8 cellular contexts compared by ENCODE assay signal in genomic region chr9:137619240-137620090, GRCh38. TPM values are rescaled to one million over a fixed set of nuclear protein-coding genes. Genes with fewer than 3 reads are reported as not detected.
DNase-seq lines count a peak whose midpoint lies in the region; TF ChIP-seq lines count a peak whose summit lies in the region.

No MANE protein-coding gene starts in this region.

- peak overlapping the region; percentile 95 for H3K9ac ChIP-seq in OCI-LY1 (ENCODE audit: low read length)
- peak overlapping the region; percentile 86 for H3K9ac ChIP-seq in iPS-18a (ENCODE audit: low read length)
- peak overlapping the region; percentile 90 for H3K9ac ChIP-seq in skeletal muscle tissue (ENCODE audit: low read depth in 1 of 3, low read length in 3 of 3)

- H3K27me3 ChIP-seq in OCI-LY1 (ENCODE audit: insufficient read depth, low read length) (no peaks in the 10 kb centered on the region), iPS-18a (ENCODE audit: control insufficient read depth, insufficient read depth, low read length) (no peaks in the 10 kb centered on the region), skeletal muscle tissue (ENCODE audit: control insufficient read depth in 3 of 3, insufficient read depth in 3 of 3, low read length in 3 of 3) (no peaks in the 10 kb centered on the region)

- H3K4me3 ChIP-seq in HFF-Myc (replicated peaks; ENCODE audit: low read depth, low read length) = peak overlapping the region; percentile 62
- H3K4me3 ChIP-seq in OCI-LY1 (ENCODE audit: low read depth, low read length, poor library complexity, severe bottlenecking) = peak overlapping the region; percentile 82
- peak overlapping the region; percentile 80 for H3K4me3 ChIP-seq in astrocyte of the cerebellum (ENCODE audit: low read depth, low read length)
- peak overlapping the region; percentile 97 for H3K4me3 ChIP-seq in iPS-18a (ENCODE audit: low read length)
- H3K4me3 ChIP-seq in skeletal muscle tissue (ENCODE audit: low read length in 3 of 3) = peak overlapping the region; percentile 73 to 91 (median 88)

- no peaks in the 10 kb centered on the region for H4K20me1 ChIP-seq in OCI-LY1 (ENCODE audit: insufficient read depth, low read length)

- H3F3A ChIP-seq in OCI-LY1 (ENCODE audit: insufficient read depth, low read length) = no peaks in the 10 kb centered on the region

- H3K4me1 ChIP-seq in OCI-LY1 (ENCODE audit: insufficient read depth, low read length, severe bottlenecking) (peaks cover 42% of the 10 kb centered on the region), iPS-18a (ENCODE audit: control insufficient read depth, low read depth, low read length) (peaks cover 11% of the 10 kb centered on the region), skeletal muscle tissue (ENCODE audit: control insufficient read depth in 3 of 3, insufficient read depth in 3 of 3, low read length in 3 of 3) (peaks cover 33 to 46% (median 35%) of the 10 kb centered on the region in 3 donors)

- H3K27ac ChIP-seq in OCI-LY1 (ENCODE audit: low read depth, low read length, poor library complexity, severe bottlenecking) (peak overlapping the region; percentile 70), iPS-18a (ENCODE audit: low read length) (peak overlapping the region; percentile 76), skeletal muscle tissue (ENCODE audit: low read depth, low read length) (peak overlapping the region; percentile 79)

- in situ Hi-C loops in astrocyte of the cerebellum (cut with HindIII; ENCODE audit: low sequenced_read_pairs) = no loop called here

- no peaks in the 10 kb centered on the region for H3K9me2 ChIP-seq in OCI-LY1 (ENCODE audit: low read depth, low read length)

- H2AFZ ChIP-seq in OCI-LY1 (ENCODE audit: low read length) = no peak overlapping the region

- peak overlapping the region; percentile 97 for H3K4me2 ChIP-seq in OCI-LY1 (ENCODE audit: low read length)

- peak; percentile 14 for DNase-seq in activated gamma-delta T cell treated with anti-CD3 and anti-CD28 coated beads, Interleukin-2, amount 50 U/mL, for 16 hours (ENCODE audit: low read depth)
- DNase-seq in activated gamma-delta T cell (lab: John Stamatoyannopoulos, UW) (no peak), HFF-Myc (ENCODE audit: extremely low read depth, low read depth) (no peak), astrocyte of the cerebellum (ENCODE audit: low read depth) (peak; percentile 15), ecto neural progenitor cell (ENCODE audit: low spot score) (no peak)

- H3K79me2 ChIP-seq in OCI-LY1 (ENCODE audit: insufficient read depth, low read length) = peaks cover 60% of the 10 kb centered on the region

- no peak for TF ChIP-seq CTCF in HFF-Myc (IDR thresholded peaks at IDR 0.05; ENCODE audit: low read depth, low read length, missing control alignments)
- no peak for TF ChIP-seq CTCF in OCI-LY1 (IDR thresholded peaks at IDR 0.05; ENCODE audit: low read length)
- TF ChIP-seq CTCF in astrocyte of the cerebellum (IDR thresholded peaks at IDR 0.05; ENCODE audit: low read depth, low read length, missing control alignments) = no peak

- H3K36me3 ChIP-seq in OCI-LY1 (ENCODE audit: insufficient read depth, low read length) = peaks cover 53% of the 10 kb centered on the region
- peaks cover 12% of the 10 kb centered on the region for H3K36me3 ChIP-seq in iPS-18a (ENCODE audit: control insufficient read depth, low read depth, low read length)
- peaks cover 13 to 19% (median 16%) of the 10 kb centered on the region in 3 donors for H3K36me3 ChIP-seq in skeletal muscle tissue (ENCODE audit: control insufficient read depth in 3 of 3, insufficient read depth in 3 of 3, low read length in 3 of 3)

- no peaks in the 10 kb centered on the region for H3K9me3 ChIP-seq in OCI-LY1 (ENCODE audit: low read length)
- no peaks in the 10 kb centered on the region for H3K9me3 ChIP-seq in iPS-18a (ENCODE audit: control insufficient read depth, low read depth, low read length)
- H3K9me3 ChIP-seq in skeletal muscle tissue (ENCODE audit: control insufficient read depth in 3 of 3, low read length in 3 of 3) = no peaks in the 10 kb centered on the region

RNA-seq across cellular contexts. Expression of gene EHMT1, which starts 0.7 kb away (rescaled TPM):
- total RNA-seq in skeletal muscle tissue = 43.3 TPM

RNA-seq across cellular contexts. Expression of gene ARRDC1, which starts 14.0 kb away (rescaled TPM):
- total RNA-seq in skeletal muscle tissue = 14.6 TPM

RNA-seq across cellular contexts. Expression of gene ZMYND19, which starts 29.2 kb away (rescaled TPM):
- total RNA-seq in skeletal muscle tissue = 13.0 TPM

RNA-seq across cellular contexts. Expression of gene DPH7, which starts 40.7 kb away (rescaled TPM):
- total RNA-seq in skeletal muscle tissue = 13.0 TPM

Comparison
In these comparisons a context has a peak if more than half of its experiments do, and no peak if none do; other contexts are left out.
1. DNase-seq: peak in activated gamma-delta T cell treated with anti-CD3 and anti-CD28 coated beads, Interleukin-2, amount 50 U/mL, for 16 hours (single experiment) and astrocyte of the cerebellum (single experiment); none in activated gamma-delta T cell (single experiment), HFF-Myc (single experiment) and ecto neural progenitor cell (single experiment).
2. Peak in every context shown above with its lines, with median percentiles within 50 percentile points of each other: H3K4me3 ChIP-seq, H3K27ac ChIP-seq and H3K9ac ChIP-seq.